25 cellular contexts compared by ENCODE assay signal in genomic region chr6:64227868-64228267, GRCh38.
DNase-seq lines count a peak whose midpoint lies in the region; ATAC-seq, FAIRE-seq and TF ChIP-seq lines count a peak whose summit lies in the region.
"Had no signal": no experiment of that assay in that cellular context is flagged by ENCODE, and none has a peak within 500 bp of the region (broad histone marks: within the 10 kb centered on the region; RNA-seq: fewer than 3 reads in every experiment).

No MANE protein-coding gene starts in this region.

- CTCF ChIA-PET in MCF 10A (lab: Yijun Ruan, JAX), result no interaction called here
- CTCF ChIA-PET in mammary epithelial cell (lab: Charles Lee; ENCODE audit: low non-redundant PET), result no interaction called here
- CTCF ChIA-PET in PC-3 (lab: Charles Lee), result no interaction called here

- H3K4me1 Mint-ChIP-seq in MCF 10A (ENCODE audit: insufficient read depth, unreplicated experiment), result peaks cover 19% of the 10 kb centered on the region
- H3K4me1 Mint-ChIP-seq: CD14-positive monocyte; CD8-positive, alpha-beta memory T cell had no signal

- 71% methylated on average over 1 of the region's 1 CpG for WGBS in mammary epithelial cell (ENCODE audit: low coverage, missing lambda C conversion rate)

- H3K4me2 ChIP-seq in mammary epithelial cell (ENCODE audit: insufficient read depth, low read depth, low read length) (no peak overlapping the region), PC-3 (ENCODE audit: low read length) (no peak overlapping the region)
- H3K4me2 ChIP-seq: A549; BLaER1 treated with 17β-estradiol and CSF1 and Interleukin-3, amounts not matched to agents 10 nM and 100 nM had no signal

- POLR2A ChIA-PET in MCF 10A (lab: Yijun Ruan, JAX), result no interaction called here
- POLR2A ChIA-PET in PC-3 (lab: Charles Lee; ENCODE audit: unreplicated experiment), result no interaction called here

- H3K36me3 ChIP-seq in mammary epithelial cell (ENCODE audit: insufficient read depth, low read length) (no peaks in the 10 kb centered on the region), PC-3 (ENCODE audit: low read depth, low read length) (no peaks in the 10 kb centered on the region), bronchial epithelial cell (ENCODE audit: control insufficient read depth, insufficient read depth, low read length) (no peaks in the 10 kb centered on the region)
- H3K36me3 ChIP-seq: BE2C; BLaER1 treated with 17β-estradiol and CSF1 and Interleukin-3, amounts not matched to agents 10 nM and 100 nM had no signal

- no peak overlapping the region for H3K4me3 Mint-ChIP-seq in MCF 10A (ENCODE audit: unreplicated experiment)
- H3K4me3 Mint-ChIP-seq: CD14-positive monocyte; CD4-positive, alpha-beta T cell; CD8-positive, alpha-beta memory T cell had no signal

- no peak overlapping the region for H3K27ac Mint-ChIP-seq in MCF 10A (ENCODE audit: low read depth, unreplicated experiment)
- H3K27ac Mint-ChIP-seq: CD14-positive monocyte; CD4-positive, alpha-beta T cell; CD8-positive, alpha-beta memory T cell had no signal

- no peaks in the 10 kb centered on the region for H3K36me3 Mint-ChIP-seq in MCF 10A (ENCODE audit: insufficient read depth, unreplicated experiment)
- H3K36me3 Mint-ChIP-seq: CD14-positive monocyte; CD8-positive, alpha-beta memory T cell had no signal

- H3K9ac ChIP-seq in mammary epithelial cell (ENCODE audit: insufficient read depth, low read length) (no peak overlapping the region), PC-3 (ENCODE audit: low read length) (no peak overlapping the region)
- H3K9ac ChIP-seq: BLaER1 treated with 17β-estradiol and CSF1 and Interleukin-3, amounts not matched to agents 10 nM and 100 nM had no signal

- in situ Hi-C loops in mammary epithelial cell (cut with MboI; ENCODE audit: low sequenced_read_pairs in 2 of 2), result no loop called here

- no peak overlapping the region for H2AFZ ChIP-seq in mammary epithelial cell (ENCODE audit: low read depth, low read length)
- H2AFZ ChIP-seq in PC-3 (ENCODE audit: low read length), result no peak overlapping the region

- dilution Hi-C loops in mammary epithelial cell (cut with HindIII; ENCODE audit: low sequenced_read_pairs), result no loop called here

- no peaks in the 10 kb centered on the region for H4K20me1 ChIP-seq in mammary epithelial cell (ENCODE audit: insufficient read depth, low read length)
- H4K20me1 ChIP-seq in PC-3 (ENCODE audit: low read length), result no peaks in the 10 kb centered on the region
- H4K20me1 ChIP-seq: BLaER1 treated with 17β-estradiol and CSF1 and Interleukin-3, amounts not matched to agents 10 nM and 100 nM had no signal

- FAIRE-seq in bronchial epithelial cell (lab: Jason Lieb, UNC), result no peak
- FAIRE-seq: A549, GM12891, GM18507, H1 had no signal

- H3K9me2 ChIP-seq in PC-3 (replicated peaks; ENCODE audit: low read length), result no peaks in the 10 kb centered on the region

- no peak for TF ChIP-seq CTCF in MCF 10A (IDR thresholded peaks at IDR 0.05; ENCODE audit: unreplicated experiment)
- no peak for TF ChIP-seq CTCF in mammary epithelial cell (conservative IDR thresholded peaks at IDR 0.05 in 1 of 2, IDR thresholded peaks at IDR 0.05 in 1 of 2; ENCODE audit: extremely low read depth in 1 of 2, insufficient read depth in 1 of 2, low read depth in 1 of 2, low read length in 2 of 2)
- TF ChIP-seq CTCF in PC-3 (conservative IDR thresholded peaks at IDR 0.05; ENCODE audit: low read depth, low read length), result no peak
- TF ChIP-seq CTCF in bronchial epithelial cell (IDR thresholded peaks at IDR 0.05; ENCODE audit: insufficient read depth, low read length, severe bottlenecking), result no peak
- TF ChIP-seq CTCF in foreskin keratinocyte (conservative IDR thresholded peaks at IDR 0.05), result no peak

- no peaks in the 10 kb centered on the region for H3K9me3 Mint-ChIP-seq in MCF 10A (ENCODE audit: unreplicated experiment)
- H3K9me3 Mint-ChIP-seq: CD4-positive, alpha-beta T cell had no signal

- H3K27me3 ChIP-seq in mammary epithelial cell (ENCODE audit: insufficient read depth, low read length) (no peaks in the 10 kb centered on the region), PC-3 (ENCODE audit: low read length) (no peaks in the 10 kb centered on the region), bronchial epithelial cell (ENCODE audit: control insufficient read depth, insufficient read depth, low read length) (no peaks in the 10 kb centered on the region), foreskin keratinocyte (no peaks in the 10 kb centered on the region)
- H3K27me3 ChIP-seq: BE2C; BLaER1 treated with 17β-estradiol and CSF1 and Interleukin-3, amounts not matched to agents 10 nM and 100 nM had no signal

- BruUV-seq in MCF 10A (replicated peaks; lab: Mats Ljungman, UMichigan), result no TSS peak
- BruUV-seq in mammary epithelial cell (replicated peaks; lab: Mats Ljungman, UMichigan), result no TSS peak
- no TSS peak for BruUV-seq in PC-3 (replicated peaks; lab: Mats Ljungman, UMichigan)

- no peaks in the 10 kb centered on the region for H3K4me1 ChIP-seq in mammary epithelial cell (ENCODE audit: insufficient read depth, low read length)
- H3K4me1 ChIP-seq in PC-3 (ENCODE audit: insufficient read depth, low read length), result no peaks in the 10 kb centered on the region
- no peaks in the 10 kb centered on the region for H3K4me1 ChIP-seq in foreskin keratinocyte
- H3K4me1 ChIP-seq: A549 had no signal

- H3K79me2 ChIP-seq in mammary epithelial cell (ENCODE audit: insufficient read depth, low read length), result no peaks in the 10 kb centered on the region
- no peaks in the 10 kb centered on the region for H3K79me2 ChIP-seq in PC-3 (ENCODE audit: low read length)

- H3F3A ChIP-seq in PC-3 (ENCODE audit: low read length, unreplicated experiment), result no peaks in the 10 kb centered on the region

- intact Hi-C loops in MCF 10A (cut with micrococcal nuclease), result no loop called here
- intact Hi-C loops in mammary epithelial cell (cut with micrococcal nuclease), result no loop called here
- intact Hi-C loops in PC-3 (cut with micrococcal nuclease), result no loop called here

- DNase-seq in MCF 10A (ENCODE audit: unreplicated experiment) (peak; percentile 31), mammary epithelial cell (no peak), PC-3 (peak; percentile 40), bronchial epithelial cell (ENCODE audit: low read depth) (peak; percentile 30), foreskin keratinocyte (peak in 1 of 2 donors; percentile 33), NCI-H524 treated with DMSO at 0.1 percent for 48 hours (lab: John Stamatoyannopoulos, UW) (no peak)
- DNase-seq: 8988T; ACHN; AML-193; BE2C; CD4-positive, alpha-beta T cell; CD8-positive, alpha-beta memory T cell; DMS53; DMS79 treated with DMSO at 0.1 percent for 48 hours; GF-D8; H7; HCEC 1CT had no signal

- H3K27me3 Mint-ChIP-seq in MCF 10A (ENCODE audit: insufficient read depth, unreplicated experiment), result no peaks in the 10 kb centered on the region
- H3K27me3 Mint-ChIP-seq: CD4-positive, alpha-beta T cell; CD8-positive, alpha-beta memory T cell had no signal

- ATAC-seq in PC-3, result peak; percentile 64; the same call in 1 of the 2 replicates
- peak; percentile 58 for ATAC-seq in foreskin keratinocyte
- ATAC-seq in HG02623 (IDR thresholded peaks at IDR 0.05; ENCODE audit: unreplicated experiment), result no peak
- ATAC-seq in GM21381 (IDR thresholded peaks at IDR 0.05; ENCODE audit: unreplicated experiment), result no peak
- ATAC-seq: A549 had no signal

- H3K9me3 ChIP-seq in mammary epithelial cell (replicated peaks; ENCODE audit: insufficient read depth, low read length) (no peaks in the 10 kb centered on the region), PC-3 (ENCODE audit: low read length) (no peaks in the 10 kb centered on the region)
- H3K9me3 ChIP-seq: A549; BE2C; BLaER1 treated with 17β-estradiol and CSF1 and Interleukin-3, amounts not matched to agents 10 nM and 100 nM had no signal

- no peak overlapping the region for H3K27ac ChIP-seq in mammary epithelial cell (ENCODE audit: insufficient read depth, low read depth, low read length)
- no peak overlapping the region for H3K27ac ChIP-seq in PC-3 (ENCODE audit: low read length)
- no peak overlapping the region for H3K27ac ChIP-seq in foreskin keratinocyte
- H3K27ac ChIP-seq: A549; BLaER1 treated with 17β-estradiol and CSF1 and Interleukin-3, amounts not matched to agents 10 nM and 100 nM had no signal

- H3K4me3 ChIP-seq in mammary epithelial cell (replicated peaks in 1 of 3; ENCODE audit: insufficient read depth in 1 of 3, low read depth in 2 of 3, low read length in 3 of 3) (no peak overlapping the region), PC-3 (ENCODE audit: low read length) (no peak overlapping the region), bronchial epithelial cell (ENCODE audit: low read depth, low read length) (no peak overlapping the region)
- H3K4me3 ChIP-seq: A549; BLaER1 treated with 17β-estradiol and CSF1 and Interleukin-3, amounts not matched to agents 10 nM and 100 nM had no signal

Comparison
In these comparisons a context has a peak if more than half of its experiments do, and no peak if none do; other contexts are left out.
1. DNase-seq: peak in MCF 10A (single experiment), PC-3 (single experiment) and bronchial epithelial cell (single experiment); none in mammary epithelial cell (single experiment) and NCI-H524 treated with DMSO at 0.1 percent for 48 hours (single experiment).
2. ATAC-seq: peak in PC-3 (single experiment) and foreskin keratinocyte (single experiment); none in HG02623 (single experiment) and GM21381 (single experiment).